14 cellular contexts compared by ENCODE assay signal in the genomic region with DNA sequence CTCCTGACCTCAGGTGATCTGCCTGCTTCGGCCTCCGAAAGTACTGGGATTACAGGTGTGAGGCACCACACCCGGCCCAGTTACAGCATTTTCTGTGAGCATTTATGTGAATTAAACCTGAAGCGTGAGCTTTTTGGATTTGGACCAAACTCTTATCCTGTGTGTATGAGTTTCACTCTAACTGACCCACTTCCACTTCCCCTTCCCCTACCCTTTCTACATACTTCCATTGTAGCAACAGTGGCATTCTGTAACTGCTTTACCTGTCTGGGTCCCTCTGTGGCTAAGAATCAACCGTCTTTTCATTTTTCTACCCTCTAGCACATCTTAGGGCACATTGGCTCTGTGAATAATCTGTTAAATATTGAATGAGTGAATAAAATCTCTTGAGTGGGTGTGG. TPM values are rescaled to one million over a fixed set of nuclear protein-coding genes. Genes with fewer than 3 reads are reported as not detected.
DNase-seq lines count a peak whose midpoint lies in the region; ATAC-seq, FAIRE-seq and TF ChIP-seq lines count a peak whose summit lies in the region.
"Had no signal": no experiment of that assay in that cellular context is flagged by ENCODE, and none has a peak within 500 bp of the region (broad histone marks: within the 10 kb centered on the region; RNA-seq: fewer than 3 reads in every experiment).

No MANE protein-coding gene starts in this region.

- H4K8ac ChIP-seq in H1 (ENCODE audit: extremely low read depth, insufficient read depth, low read length) = no peak overlapping the region

- no peak overlapping the region for H4K5ac ChIP-seq in H1 (ENCODE audit: insufficient read length, low read depth, low read length)

- H3K4me2 ChIP-seq in BLaER1 (peak overlapping the region; percentile 40), H1 (ENCODE audit: insufficient read depth in 1 of 2, low read depth in 2 of 2, low read length in 2 of 2) (no peak overlapping the region)

- H3K79me2 ChIP-seq in H1 (ENCODE audit: control insufficient read depth in 1 of 2, insufficient read depth in 2 of 2, low read length in 2 of 2) = no peaks in the 10 kb centered on the region

- H3K36me3 Mint-ChIP-seq in IgD-negative memory B cell = no peaks in the 10 kb centered on the region
- peaks cover 6% of the 10 kb centered on the region for H3K36me3 Mint-ChIP-seq in activated CD8-positive, alpha-beta T cell treated with anti-CD3 and anti-CD28 coated beads for 36 hours (ENCODE audit: low read depth)
- H3K36me3 Mint-ChIP-seq: mesothelial cell of epicardium had no signal

- no peak for TF ChIP-seq EP300 in H1 (IDR thresholded peaks at IDR 0.05; ENCODE audit: borderline replicate concordance in 1 of 2, low read depth in 2 of 2, low read length in 2 of 2)

- no peak overlapping the region for H2BK20ac ChIP-seq in H1 (ENCODE audit: low read length)

- DNase-seq in GM12891 (ENCODE audit: insufficient read length, low spot score) = no peak
- no peak for DNase-seq in H1 (ENCODE audit: low read depth in 1 of 2, low spot score in 2 of 2)
- no peak for DNase-seq in activated CD8-positive, alpha-beta T cell treated with anti-CD3 and anti-CD28 coated beads for 36 hours
- DNase-seq in GOT3 (lab: John Stamatoyannopoulos, UW) = no peak
- DNase-seq in activated CD4-positive, alpha-beta T cell treated with anti-CD3 and anti-CD28 coated beads for 4 hours = no peak
- DNase-seq in caudate nucleus (lab: John Stamatoyannopoulos, UW) = no peak
- DNase-seq: anterior cingulate cortex, NCI-H2171 treated with DMSO at 0.1 percent for 48 hours, Peyer's patch, psoas muscle had no signal

- TF ChIP-seq CTCF in H1 (IDR thresholded peaks at IDR 0.05; ENCODE audit: control extremely low read depth in 1 of 3, insufficient read depth in 1 of 3, low read depth in 1 of 3, low read length in 3 of 3) = no peak
- no peak for TF ChIP-seq CTCF in activated CD8-positive, alpha-beta T cell treated with anti-CD3 and anti-CD28 coated beads for 36 hours (IDR thresholded peaks at IDR 0.05)

- no peak for TF ChIP-seq RAD21 in H1 (IDR thresholded peaks at IDR 0.05 in 1 of 2, conservative IDR thresholded peaks at IDR 0.05 in 1 of 2; ENCODE audit: low read depth in 2 of 2, low read length in 2 of 2)

- H3K18ac ChIP-seq in H1 (ENCODE audit: extremely low read depth, low read length) = no peak overlapping the region

- POLR2A ChIA-PET in H1 (lab: Charles Lee; ENCODE audit: partially characterized antibody) = interaction anchor here (0.8 to 2.4 kb wide), 2 partner anchors 13 to 16 kb away, joined by 3 to 7 read pairs; a partner anchor contains a TSS
- POLR2A ChIA-PET in activated CD8-positive, alpha-beta T cell treated with anti-CD3 and anti-CD28 coated beads for 36 hours (lab: Charles Lee) = no interaction called here

- peaks cover 6% of the 10 kb centered on the region for H3K27me3 Mint-ChIP-seq in IgD-negative memory B cell
- H3K27me3 Mint-ChIP-seq in activated CD8-positive, alpha-beta T cell treated with anti-CD3 and anti-CD28 coated beads for 36 hours = no peaks in the 10 kb centered on the region

- H3K36me3 ChIP-seq in BLaER1 (no peaks in the 10 kb centered on the region), H1 (ENCODE audit: control insufficient read depth in 2 of 4, insufficient read depth in 4 of 4, low read length in 3 of 4) (no peaks in the 10 kb centered on the region; a peak in 1 of 8 replicates)
- H3K36me3 ChIP-seq: Peyer's patch had no signal

- no peak overlapping the region; the same call in 1 of the 2 replicates for H2BK5ac ChIP-seq in H1 (ENCODE audit: low read depth, low read length)

- no peak overlapping the region for H2AFZ ChIP-seq in H1 (ENCODE audit: low read length)

- H3K4me3 Mint-ChIP-seq in IgD-negative memory B cell = no peak overlapping the region
- H3K4me3 Mint-ChIP-seq in activated CD8-positive, alpha-beta T cell treated with anti-CD3 and anti-CD28 coated beads for 36 hours = no peak overlapping the region
- H3K4me3 Mint-ChIP-seq: mesothelial cell of epicardium had no signal

- no peaks in the 10 kb centered on the region for H4K20me1 ChIP-seq in BLaER1
- no peaks in the 10 kb centered on the region for H4K20me1 ChIP-seq in H1 (replicated peaks in 1 of 2; ENCODE audit: control insufficient read depth in 1 of 2, insufficient read depth in 2 of 2, low read length in 2 of 2)

- no peak overlapping the region for H3K4ac ChIP-seq in H1 (replicated peaks; ENCODE audit: insufficient read length, low read depth, low read length)

- H3K4me3 ChIP-seq in BLaER1 = no peak overlapping the region
- H3K4me3 ChIP-seq in H1 (ENCODE audit: extremely low read depth in 1 of 4, insufficient read depth in 2 of 4, low read depth in 3 of 4, low read length in 4 of 4) = no peak overlapping the region
- H3K4me3 ChIP-seq: Peyer's patch, psoas muscle had no signal

- H3K9me3 Mint-ChIP-seq in IgD-negative memory B cell = peaks cover 0 to 2% (median 0%) of the 10 kb centered on the region in 3 donors
- H3K9me3 Mint-ChIP-seq in activated CD8-positive, alpha-beta T cell treated with anti-CD3 and anti-CD28 coated beads for 36 hours = no peaks in the 10 kb centered on the region

- H3K23ac ChIP-seq in H1 (ENCODE audit: insufficient read length) = no peak overlapping the region

- H3K4me1 ChIP-seq in BLaER1 = peaks cover 33% of the 10 kb centered on the region
- peaks cover 0 to 9% (median 3%) of the 10 kb centered on the region in 4 experiments; a peak in 3 of 7 replicates for H3K4me1 ChIP-seq in H1 (replicated peaks in 1 of 4; ENCODE audit: control insufficient read depth in 3 of 4, insufficient read depth in 4 of 4, low read length in 3 of 4)

- TF ChIP-seq POLR2A in GM12891 (IDR thresholded peaks at IDR 0.05; ENCODE audit: low read depth, low read length) = no peak
- no peak for TF ChIP-seq POLR2A in H1 (IDR thresholded peaks at IDR 0.05; ENCODE audit: control extremely low read depth in 1 of 2, low read depth in 2 of 2, low read length in 2 of 2)

- no peak for ATAC-seq in activated CD8-positive, alpha-beta T cell treated with anti-CD3 and anti-CD28 coated beads for 36 hours
- ATAC-seq: psoas muscle had no signal

- H3K14ac ChIP-seq in H1 (ENCODE audit: insufficient read length) = no peak overlapping the region

- H3K27ac Mint-ChIP-seq in IgD-negative memory B cell = peak overlapping the region in 2 of 3 donors; percentile 14 to 25
- H3K27ac Mint-ChIP-seq in activated CD8-positive, alpha-beta T cell treated with anti-CD3 and anti-CD28 coated beads for 36 hours = no peak overlapping the region
- H3K27ac Mint-ChIP-seq: mesothelial cell of epicardium had no signal

- CTCF ChIA-PET in H1 (lab: Charles Lee; ENCODE audit: partially characterized antibody) = interaction anchor here (0.6 to 3.6 kb wide), 6 partner anchors 9 to 203 kb away, joined by 3 to 11 read pairs (median 4); a partner anchor contains a TSS
- CTCF ChIA-PET in activated CD8-positive, alpha-beta T cell treated with anti-CD3 and anti-CD28 coated beads for 36 hours (lab: Charles Lee) = interaction anchor here (1.1 to 1.2 kb wide), 2 partner anchors 81 to 138 kb away, joined by 3 read pairs; no protein-coding TSS in a partner anchor

- H3K27me3 ChIP-seq in BLaER1 (no peaks in the 10 kb centered on the region), H1 (replicated peaks in 1 of 4; ENCODE audit: control insufficient read depth in 3 of 4, extremely low read depth in 1 of 4, insufficient read depth in 3 of 4, low read length in 3 of 4) (no peaks in the 10 kb centered on the region)
- H3K27me3 ChIP-seq: Peyer's patch had no signal

- WGBS in H1 (ENCODE audit: extremely low coverage in 1 of 2, insufficient coverage in 1 of 2, insufficient read length in 1 of 2, insufficient replicate concordance in 2 of 2, low coverage in 1 of 2, low lambda C conversion rate in 2 of 2, missing lambda C conversion rate in 1 of 2), 2 experiments = 97% methylated on average over 5 of the region's 5 CpGs; no CpG with 5 or more reads in 1 of the 2 experiments

- no peaks in the 10 kb centered on the region for H3K9me3 ChIP-seq in BLaER1
- no peaks in the 10 kb centered on the region for H3K9me3 ChIP-seq in H1 (ENCODE audit: insufficient read depth in 2 of 2, low read depth in 1 of 2, low read length in 1 of 2)
- H3K9me3 ChIP-seq: Peyer's patch, psoas muscle had no signal

- no peak overlapping the region for H2BK15ac ChIP-seq in H1 (ENCODE audit: low read length)

- no peak overlapping the region for H3K56ac ChIP-seq in H1 (replicated peaks; ENCODE audit: insufficient read length, low read depth, low read length)

- no peaks in the 10 kb centered on the region for H3K79me1 ChIP-seq in H1 (ENCODE audit: low read depth, low read length)

- H3K9ac ChIP-seq in BLaER1 (no peak overlapping the region), H1 (replicated peaks in 1 of 4; ENCODE audit: extremely low read depth in 1 of 4, low read depth in 3 of 4, low read length in 3 of 4) (no peak overlapping the region)

- intact Hi-C loops in activated CD8-positive, alpha-beta T cell treated with anti-CD3 and anti-CD28 coated beads for 36 hours (cut with micrococcal nuclease) = no loop called here

- peaks cover 12 to 27% (median 19%) of the 10 kb centered on the region in 3 donors for H3K4me1 Mint-ChIP-seq in IgD-negative memory B cell
- H3K4me1 Mint-ChIP-seq in activated CD8-positive, alpha-beta T cell treated with anti-CD3 and anti-CD28 coated beads for 36 hours (ENCODE audit: low read depth) = peaks cover 8% of the 10 kb centered on the region

- H2BK120ac ChIP-seq in H1 (replicated peaks; ENCODE audit: low read depth, low read length) = no peak overlapping the region

- FAIRE-seq in GM12891 (lab: Jason Lieb, UNC) (peak; percentile 71), H1 (lab: Jason Lieb, UNC) (no peak)
- FAIRE-seq: G401.6 had no signal

- no peaks in the 10 kb centered on the region for H3K23me2 ChIP-seq in H1 (ENCODE audit: low read depth, low read length)

- H4K91ac ChIP-seq in H1 (replicated peaks; ENCODE audit: insufficient read length, low read length) = no peak overlapping the region

- H2AK5ac ChIP-seq in H1 (ENCODE audit: low read depth, low read length) = no peak overlapping the region

- H2BK12ac ChIP-seq in H1 (ENCODE audit: low read depth, low read length) = peak overlapping the region; percentile 14; the same call in 1 of the 2 replicates

- no peak overlapping the region for H3K27ac ChIP-seq in BLaER1
- no peak overlapping the region for H3K27ac ChIP-seq in H1 (ENCODE audit: low read depth, low read length)
- no peak overlapping the region for H3K27ac ChIP-seq in caudate nucleus (ENCODE audit: low read depth, low read length)
- H3K27ac ChIP-seq: Peyer's patch, psoas muscle had no signal

RNA-seq across cellular contexts. Expression of a gene that starts 16.2 kb away (rescaled TPM):
- polyA plus RNA-seq in GM12891 (2012; ENCODE audit: low read depth, missing spikeins) = 3.0 TPM
- polyA plus RNA-seq in IgD-negative memory B cell (1.2 TPM), H1 (2011; rRNA removed) (4.0 and 4.3 TPM in 2 replicates)
- total RNA-seq in H1 (2021; fragmentation: NEBNext Ultra II Directional; extraction: Animal tissue kit (Norgen Biotek cat#: 25700)) = 7.9 and 9.2 TPM in 2 replicates
- polyA plus RNA-seq in H1 (2011; cell fraction: cytosol; rRNA removed) = 5.9 TPM
- polyA plus RNA-seq in H1 (2011; cell fraction: nucleus; rRNA removed) = 10.7 TPM
- 7.1 to 10.1 TPM (median 7.9 TPM) in 4 replicates for polyA plus RNA-seq in H1 (2012, experiment 1 of 2)
- polyA plus RNA-seq in H1 (2012, experiment 2 of 2) = 0.20 TPM
- polyA plus RNA-seq in H1 (2013, experiment 1 of 2) = 1.7 TPM
- polyA plus RNA-seq in H1 (2013, experiment 2 of 2) = 1.7 TPM
- polyA minus RNA-seq in H1 (2011; rRNA and poly(A)+ RNA removed) = 14.0 and 18.8 TPM in 2 replicates
- polyA minus RNA-seq in H1 (2011; cell fraction: cytosol; rRNA and poly(A)+ RNA removed) = 10.7 TPM
- 29.4 TPM for polyA minus RNA-seq in H1 (2011; cell fraction: nucleus; rRNA and poly(A)+ RNA removed)
- total RNA-seq in activated CD8-positive, alpha-beta T cell treated with anti-CD3 and anti-CD28 coated beads for 36 hours = under 1 TPM; 0.58 to 0.68 TPM
